ENCODE assay signal across 8 cellular contexts in genomic region chr2:64767670-64768425, GRCh38.
DNase-seq lines count a peak whose midpoint lies in the region; ATAC-seq and TF ChIP-seq lines count a peak whose summit lies in the region.

No MANE protein-coding gene starts in this region.

- H3K36me3 Mint-ChIP-seq in activated naive CD8-positive, alpha-beta T cell treated with anti-CD3 and anti-CD28 coated beads, Interleukin-2, amount 10 ng/mL, durations not matched to agents 7 days and 5 days: no peaks in the 10 kb centered on the region

- H3K14ac ChIP-seq in trophoblast cell (ENCODE audit: low read length): peak overlapping the region; percentile 86

- H4K12ac ChIP-seq in trophoblast cell (ENCODE audit: low read depth, low read length): peak overlapping the region; percentile 92

- DNase-seq in GM12864 (ENCODE audit: low read depth) (no peak), MV-4-11 (lab: John Stamatoyannopoulos, UW) (peak; percentile 66), SKM-1 (lab: John Stamatoyannopoulos, UW; ENCODE audit: unreplicated experiment) (peak; percentile 78), cardiac muscle cell (ENCODE audit: low read depth in 1 of 2, low spot score in 1 of 2) (peak; percentile 92), trophoblast cell (peak; percentile 91 to 92), upper lobe of left lung (peak; percentile 94 to 95)
- DNase-seq in activated naive CD8-positive, alpha-beta T cell treated with anti-CD3 and anti-CD28 coated beads, Interleukin-2, amount 10 ng/mL, durations not matched to agents 7 days and 5 days: peak; percentile 83

- H4K8ac ChIP-seq in trophoblast cell (ENCODE audit: low read depth, low read length): peak overlapping the region; percentile 75

- H3K4me1 ChIP-seq in cardiac muscle cell (ENCODE audit: low read depth) (peaks cover 49% of the 10 kb centered on the region), trophoblast cell (ENCODE audit: control insufficient read depth in 1 of 2, insufficient read depth in 2 of 2, low read length in 2 of 2) (peaks cover 4 to 5% of the 10 kb centered on the region in 2 experiments), upper lobe of left lung (peaks cover 13 to 16% (median 14%) of the 10 kb centered on the region in 4 donors)

- no peak overlapping the region for H3K23ac ChIP-seq in trophoblast cell (ENCODE audit: low read length)

- peak overlapping the region; percentile 35 for H2AK5ac ChIP-seq in trophoblast cell (ENCODE audit: low read length)

- peak overlapping the region; percentile 96 for H2AFZ ChIP-seq in trophoblast cell (ENCODE audit: insufficient read depth, low read length, poor library complexity)

- TF ChIP-seq POLR2A in upper lobe of left lung (IDR thresholded peaks at IDR 0.05): peak in 3 of 4 donors; percentile 90 to 98 (median 94)

- H3K18ac ChIP-seq in trophoblast cell (ENCODE audit: low read length): peak overlapping the region; percentile 96

- H4K91ac ChIP-seq in trophoblast cell (ENCODE audit: low read depth, low read length): peak overlapping the region; percentile 98

- no peak for TF ChIP-seq CTCF in GM12864 (IDR thresholded peaks at IDR 0.05; ENCODE audit: low read depth, low read length, missing control alignments)
- TF ChIP-seq CTCF in cardiac muscle cell (IDR thresholded peaks at IDR 0.05; ENCODE audit: low read depth, low read length): no peak
- peak in 2 of 6 experiments; percentile 21 to 23 for TF ChIP-seq CTCF in upper lobe of left lung (IDR thresholded peaks at IDR 0.05)

- peak in 2 of 4 donors; percentile 3 to 77 for TF ChIP-seq EP300 in upper lobe of left lung (IDR thresholded peaks at IDR 0.05)

- H3K4me3 ChIP-seq in GM12864 (ENCODE audit: low read depth, low read length) (peak overlapping the region; percentile 82), cardiac muscle cell (peak overlapping the region; percentile 48), trophoblast cell (ENCODE audit: low read depth, low read length) (peak overlapping the region; percentile 77), upper lobe of left lung (peak overlapping the region; percentile 54 to 79 (median 62))

- H2BK5ac ChIP-seq in trophoblast cell (ENCODE audit: low read depth, low read length, poor library complexity): peak overlapping the region; percentile 85

- peak overlapping the region; percentile 99 for H2BK120ac ChIP-seq in trophoblast cell (ENCODE audit: insufficient read depth, low read length, poor library complexity)

- peaks cover 3% of the 10 kb centered on the region for H3K79me2 ChIP-seq in trophoblast cell (ENCODE audit: control insufficient read depth, insufficient read depth, low read length, poor library complexity)

- no CpG with 5 or more reads among the region's 65 CpGs for WGBS in trophoblast cell (ENCODE audit: extremely low coverage, insufficient coverage, insufficient read length)
- 0 to 1% methylated on average over 11 to 31 of the region's 65 CpGs for WGBS in upper lobe of left lung, 2 donors

- H3K9me3 ChIP-seq in cardiac muscle cell (ENCODE audit: low read depth): no peaks in the 10 kb centered on the region
- no peaks in the 10 kb centered on the region for H3K9me3 ChIP-seq in trophoblast cell (ENCODE audit: insufficient read depth, low read depth, low read length)
- no peaks in the 10 kb centered on the region for H3K9me3 ChIP-seq in upper lobe of left lung

- peak overlapping the region; percentile 96 for H3K27ac Mint-ChIP-seq in activated naive CD8-positive, alpha-beta T cell treated with anti-CD3 and anti-CD28 coated beads, Interleukin-2, amount 10 ng/mL, durations not matched to agents 7 days and 5 days

- H3K4me3 Mint-ChIP-seq in activated naive CD8-positive, alpha-beta T cell treated with anti-CD3 and anti-CD28 coated beads, Interleukin-2, amount 10 ng/mL, durations not matched to agents 7 days and 5 days: peak overlapping the region; percentile 91

- peaks cover 31% of the 10 kb centered on the region for H3K4me1 Mint-ChIP-seq in activated naive CD8-positive, alpha-beta T cell treated with anti-CD3 and anti-CD28 coated beads, Interleukin-2, amount 10 ng/mL, durations not matched to agents 7 days and 5 days

- peak overlapping the region; percentile 24 for H3K9ac ChIP-seq in trophoblast cell (ENCODE audit: low read length)

- H3K79me1 ChIP-seq in trophoblast cell (ENCODE audit: low read length): peaks cover 10% of the 10 kb centered on the region

- peak overlapping the region; percentile 34 for H2BK12ac ChIP-seq in trophoblast cell (ENCODE audit: low read length)

- H3K9me3 Mint-ChIP-seq in activated naive CD8-positive, alpha-beta T cell treated with anti-CD3 and anti-CD28 coated beads, Interleukin-2, amount 10 ng/mL, durations not matched to agents 7 days and 5 days: no peaks in the 10 kb centered on the region

- H3K27me3 ChIP-seq in cardiac muscle cell (no peaks in the 10 kb centered on the region), trophoblast cell (ENCODE audit: insufficient read depth, low read length) (no peaks in the 10 kb centered on the region), upper lobe of left lung (no peaks in the 10 kb centered on the region)

- peak overlapping the region; percentile 67 for H3K4me2 ChIP-seq in trophoblast cell (ENCODE audit: low read length)

- H3K4ac ChIP-seq in trophoblast cell (ENCODE audit: low read depth, low read length): peak overlapping the region; percentile 61

- peak; percentile 91 for ATAC-seq in HG02571 (IDR thresholded peaks at IDR 0.05; ENCODE audit: unreplicated experiment)
- peak; percentile 85 for ATAC-seq in activated naive CD8-positive, alpha-beta T cell treated with anti-CD3 and anti-CD28 coated beads, Interleukin-2, amount 10 ng/mL, durations not matched to agents 7 days and 5 days (ENCODE audit: low read depth)
- ATAC-seq in upper lobe of left lung (ENCODE audit: low FRiP score in 2 of 2): peak; percentile 96 to 97

- H3K27ac ChIP-seq in cardiac muscle cell (peak overlapping the region; percentile 98), trophoblast cell (ENCODE audit: low read depth, low read length) (peak overlapping the region; percentile 99), upper lobe of left lung (peak overlapping the region; percentile 96 to 99 (median 98))

- no peaks in the 10 kb centered on the region for H3K27me3 Mint-ChIP-seq in activated naive CD8-positive, alpha-beta T cell treated with anti-CD3 and anti-CD28 coated beads, Interleukin-2, amount 10 ng/mL, durations not matched to agents 7 days and 5 days

- POLR2A ChIA-PET in activated naive CD8-positive, alpha-beta T cell treated with anti-CD3 and anti-CD28 coated beads, Interleukin-2, amount 10 ng/mL, durations not matched to agents 7 days and 5 days (lab: Charles Lee): interaction anchor here (0.7 to 1.9 kb wide), 15 partner anchors 13 to 244 kb away, joined by 3 to 54 read pairs (median 6); partner anchors contain the start of genes AFTPH and SERTAD2

- no peaks in the 10 kb centered on the region for H3K36me3 ChIP-seq in cardiac muscle cell
- no peaks in the 10 kb centered on the region for H3K36me3 ChIP-seq in trophoblast cell (ENCODE audit: control insufficient read depth in 1 of 2, insufficient read depth in 2 of 2, low read length in 2 of 2)
- no peaks in the 10 kb centered on the region for H3K36me3 ChIP-seq in upper lobe of left lung
